In the genomic region with DNA sequence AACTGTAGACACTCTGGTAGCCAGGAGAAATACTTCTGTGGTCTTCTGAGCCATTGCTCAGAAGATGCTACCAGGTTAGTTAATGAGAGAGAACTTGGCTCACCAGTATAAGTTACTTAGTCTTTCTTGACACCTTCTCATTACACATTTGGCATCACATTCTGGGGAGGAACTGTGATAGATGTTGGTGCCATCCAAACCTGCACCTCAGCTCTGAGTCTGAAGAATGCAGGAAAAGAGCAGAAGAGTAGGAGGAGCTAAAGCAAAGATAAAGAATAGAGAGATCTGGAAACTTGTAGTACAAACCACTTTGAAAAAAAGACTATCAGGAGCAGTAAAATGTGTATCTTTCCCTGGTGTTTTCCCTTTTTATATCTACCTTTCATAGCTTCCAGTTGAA, we compare ENCODE assay signal across 32 cellular contexts.
"Had no signal": no experiment of that assay in that cellular context is flagged by ENCODE, and none has a peak within 500 bp of the region (broad histone marks: within the 10 kb centered on the region; RNA-seq: fewer than 3 reads in every experiment).

No MANE protein-coding gene starts in this region.

- H3K36me3 ChIP-seq: MG63 had no signal

- H3K27me3 ChIP-seq: MG63 had no signal

- DNase-seq: Karpas-422, Kasumi-1, KBM-7, KG1, MG63, MM.1S, MV-4-11, NCI-H1048, NCI-H1092, NCI-H1092 treated with DMSO at 0.1 percent for 48 hours, NCI-H1105, NCI-H1105 treated with DMSO at 0.1 percent for 48 hours, NCI-H1417, NCI-H1417 treated with DMSO at 0.1 percent for 48 hours, NCI-H1436, NCI-H1436 treated with DMSO at 0.1 percent for 48 hours, NCI-H146, NCI-H1694, NCI-H1694 treated with DMSO at 0.1 percent for 48 hours, NCI-H187, NCI-H187 treated with DMSO at 0.1 percent for 48 hours, NCI-H2029, NCI-H2029 treated with DMSO at 0.1 percent for 48 hours, NCI-H2081, NCI-H2081 treated with DMSO at 0.1 percent for 48 hours, NCI-H2107, NCI-H2171, NCI-H2171 treated with DMSO at 0.1 percent for 48 hours, NCI-H2227 treated with DMSO at 0.1 percent for 48 hours, NCI-H226, NCI-H345 had no signal

- H3K27ac ChIP-seq: KMS-11 had no signal

- H3K4me3 ChIP-seq: MG63 had no signal

- H3K9me3 ChIP-seq: MG63 had no signal
